9 cellular contexts compared by ENCODE assay signal in genomic region chr14:74531467-74531866, GRCh38. TPM values are rescaled to one million over a fixed set of nuclear protein-coding genes. Genes with fewer than 3 reads are reported as not detected.
A peak's percentile ranks its signal among the peaks of the same experiment; 100 is the strongest.
DNase-seq lines count a peak whose midpoint lies in the region; ATAC-seq and TF ChIP-seq lines count a peak whose summit lies in the region.
"Had no signal": no experiment of that assay in that cellular context is flagged by ENCODE, and none has a peak within 500 bp of the region (broad histone marks: within the 10 kb centered on the region; RNA-seq: fewer than 3 reads in every experiment).

No MANE protein-coding gene starts in this region.

- H3K4me3 ChIP-seq in GM23338 (no peak overlapping the region), mucosa of descending colon (no peak overlapping the region)

- H3K9me3 ChIP-seq in mucosa of descending colon, result no peaks in the 10 kb centered on the region

- H3K4me2 ChIP-seq in GM23338, result no peak overlapping the region

- ATAC-seq in GM23338 (peak; percentile 92), mucosa of descending colon (peak; percentile 75), GM21515 (IDR thresholded peaks at IDR 0.05; ENCODE audit: unreplicated experiment) (no peak), HG03565 (IDR thresholded peaks at IDR 0.05; ENCODE audit: unreplicated experiment) (no peak), GM18520 (IDR thresholded peaks at IDR 0.05; ENCODE audit: unreplicated experiment) (no peak)

- intact Hi-C loops in mucosa of descending colon (cut with DNase I, micrococcal nuclease), result no loop called here

- H3K79me2 ChIP-seq in GM23338 (replicated peaks; ENCODE audit: insufficient read depth), result no peaks in the 10 kb centered on the region

- H3K27ac Mint-ChIP-seq in GM23338, result 0 out of 2 replicates have a peak overlapping the region, but pooled peaks have one; percentile 59

- no peaks in the 10 kb centered on the region for H3K9me2 ChIP-seq in GM23338 (ENCODE audit: insufficient read depth)

- DNase-seq in GM23338 (ENCODE audit: low spot score) (peak; percentile 78), NCI-H510A treated with DMSO at 0.1 percent for 48 hours (lab: John Stamatoyannopoulos, UW) (peak; percentile 20), epithelial cell of prostate (ENCODE audit: low read depth, low spot score) (no peak), mucosa of descending colon (peak in 2 of 3 donors; percentile 36 to 48), activated gamma-delta T cell treated with Interleukin-2 at 50 U/mL for 16 hours (no peak)
- DNase-seq: anterior cingulate cortex had no signal

- H3K4me1 Mint-ChIP-seq in GM23338, result peaks cover 12% of the 10 kb centered on the region; the same call in 2 of the 3 replicates

- H3K36me3 Mint-ChIP-seq in GM23338 (ENCODE audit: low read depth), result no peaks in the 10 kb centered on the region

- H3K27ac ChIP-seq in GM23338 (ENCODE audit: low read depth) (no peak overlapping the region), epithelial cell of prostate (peak overlapping the region; percentile 12)

- H2AFZ ChIP-seq in GM23338, result peak overlapping the region; percentile 72

- H3K27me3 ChIP-seq in GM23338 (ENCODE audit: insufficient read depth), result no peaks in the 10 kb centered on the region

- no peaks in the 10 kb centered on the region for H3F3A ChIP-seq in GM23338 (replicated peaks; ENCODE audit: low read depth)

- no peaks in the 10 kb centered on the region for H3K36me3 ChIP-seq in GM23338 (ENCODE audit: insufficient read depth)
- no peaks in the 10 kb centered on the region for H3K36me3 ChIP-seq in mucosa of descending colon (ENCODE audit: low read depth)

- H3K27me3 Mint-ChIP-seq in GM23338 (ENCODE audit: insufficient read depth, low read depth, poor library complexity), result peaks cover 9% of the 10 kb centered on the region

- peak; percentile 37 to 63 for TF ChIP-seq CTCF in GM23338 (conservative IDR thresholded peaks at IDR 0.05; ENCODE audit: low read depth in 2 of 2)
- TF ChIP-seq CTCF in mucosa of descending colon (IDR thresholded peaks at IDR 0.05), result no peak

- no peaks in the 10 kb centered on the region for H4K20me1 ChIP-seq in GM23338 (replicated peaks; ENCODE audit: insufficient read depth)

- no peaks in the 10 kb centered on the region for H3K4me1 ChIP-seq in GM23338 (ENCODE audit: insufficient read depth)
- no peaks in the 10 kb centered on the region for H3K4me1 ChIP-seq in mucosa of descending colon (ENCODE audit: low read depth)

- no peaks in the 10 kb centered on the region for H3K9me3 Mint-ChIP-seq in GM23338

- no peak overlapping the region for H3K4me3 Mint-ChIP-seq in GM23338

TF ChIP-seq in GM23338, 12 proteins besides CTCF, POLR2A, EP300 and RAD21 (continues in another document):
- TF ChIP-seq ETS1 (IDR thresholded peaks at IDR 0.05), result no peak
- TF ChIP-seq JUNB (IDR thresholded peaks at IDR 0.05; ENCODE audit: unreplicated experiment), result no peak
- no peak for TF ChIP-seq ZNF114 (CRISPR knock-in tag; IDR thresholded peaks at IDR 0.05)
- no peak for TF ChIP-seq REST (IDR thresholded peaks at IDR 0.05; ENCODE audit: unreplicated experiment)
- no peak for TF ChIP-seq ZNF462 (CRISPR knock-in tag; IDR thresholded peaks at IDR 0.05)
- no peak for TF ChIP-seq ZNF331 (CRISPR knock-in tag; IDR thresholded peaks at IDR 0.05; ENCODE audit: low read depth)

RNA-seq across cellular contexts. Expression of gene ISCA2, which starts 37.9 kb away (rescaled TPM):
- 24.9 and 44.0 TPM in 2 replicates for total RNA-seq in GM23338 (2014; rRNA removed; shearing (Covaris generic))
- 156 and 171 TPM in 2 replicates for polyA plus RNA-seq in GM23338 (2016; fragmentation: Nextera tagmentation; extraction: Ambion mirVana)
- total RNA-seq in mucosa of descending colon, result 10 to 100 TPM; 22.4 to 36.1 (median 30.0) TPM

RNA-seq across cellular contexts. Expression of gene NPC2, which starts 38.4 kb away (rescaled TPM):
- 287 and 331 TPM in 2 replicates for total RNA-seq in GM23338 (2014; rRNA removed; shearing (Covaris generic))
- 344 and 354 TPM in 2 replicates for polyA plus RNA-seq in GM23338 (2016; fragmentation: Nextera tagmentation; extraction: Ambion mirVana)
- 100 to 1,000 TPM; 150 to 212 (median 168) TPM for total RNA-seq in mucosa of descending colon

Comparison
In these comparisons a context has a peak if more than half of its experiments do, and no peak if none do; other contexts are left out.
1. ATAC-seq: peak in GM23338 (single experiment) and mucosa of descending colon (single experiment); none in GM21515 (single experiment), HG03565 (single experiment) and GM18520 (single experiment).
2. DNase-seq: peak in GM23338 (single experiment), NCI-H510A treated with DMSO at 0.1 percent for 48 hours (single experiment) and mucosa of descending colon (2 of 3); none in epithelial cell of prostate (single experiment) and activated gamma-delta T cell treated with Interleukin-2 at 50 U/mL for 16 hours (single experiment).